In genomic region chr15:88623061-88623460, GRCh38 we compare ENCODE assay signal across 8 cellular contexts. TPM values are rescaled to one million over a fixed set of nuclear protein-coding genes. Genes with fewer than 3 reads are reported as not detected.
DNase-seq lines count a peak whose midpoint lies in the region; ATAC-seq and TF ChIP-seq lines count a peak whose summit lies in the region.

No MANE protein-coding gene starts in this region.

- H3K27me3 ChIP-seq in CD4-positive, CD25-positive, alpha-beta regulatory T cell (ENCODE audit: control insufficient read depth, insufficient read depth, low read length) = no peaks in the 10 kb centered on the region
- H3K27me3 ChIP-seq in KMS-11 (ENCODE audit: insufficient read depth, low read depth) = no peaks in the 10 kb centered on the region

- peaks cover 3% of the 10 kb centered on the region for H3K27me3 Mint-ChIP-seq in CD4-positive, CD25-positive, alpha-beta regulatory T cell
- no peaks in the 10 kb centered on the region for H3K27me3 Mint-ChIP-seq in activated T-helper 1 cell treated with anti-CD3 and anti-CD28 coated beads, Interleukin-12 subunit alpha, Interleukin-12 subunit beta, Interleukin-2, Interleukin-4 antibody, amounts not matched to agents 30 ng/mL and 10 ng/mL and 1 ng/mL, durations not matched to agents 14 hours and 24 hours and 36 hours (ENCODE audit: insufficient read depth)

- peak overlapping the region; percentile 90 for H3K27ac ChIP-seq in CD4-positive, CD25-positive, alpha-beta regulatory T cell (ENCODE audit: insufficient read depth, low read length, poor library complexity, severe bottlenecking)
- H3K27ac ChIP-seq in KMS-11 = peak overlapping the region; percentile 87

- peaks cover 7% of the 10 kb centered on the region for H3K36me3 Mint-ChIP-seq in CD4-positive, CD25-positive, alpha-beta regulatory T cell
- peaks cover 52% of the 10 kb centered on the region for H3K36me3 Mint-ChIP-seq in activated T-helper 1 cell treated with anti-CD3 and anti-CD28 coated beads, Interleukin-12 subunit alpha, Interleukin-12 subunit beta, Interleukin-2, Interleukin-4 antibody, amounts not matched to agents 30 ng/mL and 10 ng/mL and 1 ng/mL, durations not matched to agents 14 hours and 24 hours and 36 hours (ENCODE audit: low read depth)

- peaks cover 6% of the 10 kb centered on the region for H3K36me3 ChIP-seq in CD4-positive, CD25-positive, alpha-beta regulatory T cell (ENCODE audit: control insufficient read depth, insufficient read depth, low read length)
- H3K36me3 ChIP-seq in KMS-11 (ENCODE audit: insufficient read depth) = peaks cover 9% of the 10 kb centered on the region; the same call in 1 of the 2 replicates

- peak overlapping the region; percentile 89 to 99 (median 95) for H3K27ac Mint-ChIP-seq in CD4-positive, CD25-positive, alpha-beta regulatory T cell
- H3K27ac Mint-ChIP-seq in activated T-helper 1 cell treated with anti-CD3 and anti-CD28 coated beads, Interleukin-12 subunit alpha, Interleukin-12 subunit beta, Interleukin-2, Interleukin-4 antibody, amounts not matched to agents 30 ng/mL and 10 ng/mL and 1 ng/mL, durations not matched to agents 14 hours and 24 hours and 36 hours = peak overlapping the region; percentile 94

- peak overlapping the region; percentile 75 for H3K4me2 ChIP-seq in KMS-11

- no peaks in the 10 kb centered on the region for H3K9me3 ChIP-seq in CD4-positive, CD25-positive, alpha-beta regulatory T cell (ENCODE audit: control insufficient read depth in 2 of 2, low read length in 2 of 2)
- no peaks in the 10 kb centered on the region for H3K9me3 ChIP-seq in iPS-18c (ENCODE audit: control insufficient read depth, insufficient read depth, low read length)

- H3K4me1 Mint-ChIP-seq in CD4-positive, CD25-positive, alpha-beta regulatory T cell = peaks cover 18 to 69% (median 48%) of the 10 kb centered on the region in 4 donors
- peaks cover 63% of the 10 kb centered on the region for H3K4me1 Mint-ChIP-seq in activated T-helper 1 cell treated with anti-CD3 and anti-CD28 coated beads, Interleukin-12 subunit alpha, Interleukin-12 subunit beta, Interleukin-2, Interleukin-4 antibody, amounts not matched to agents 30 ng/mL and 10 ng/mL and 1 ng/mL, durations not matched to agents 14 hours and 24 hours and 36 hours (ENCODE audit: low read depth)

- no peak overlapping the region for H2AFZ ChIP-seq in KMS-11 (ENCODE audit: low read depth)

- H3K79me2 ChIP-seq in KMS-11 (ENCODE audit: insufficient read depth, low read depth) = peaks cover 68% of the 10 kb centered on the region

- peak overlapping the region; percentile 99; the same call in 1 of the 2 replicates for H3K9ac ChIP-seq in KMS-11

- peak overlapping the region; percentile 93 for H3K4me3 ChIP-seq in CD4-positive, CD25-positive, alpha-beta regulatory T cell (ENCODE audit: low read depth, low read length)
- no peak overlapping the region for H3K4me3 ChIP-seq in KMS-11 (IDR thresholded peaks at IDR 0.05; ENCODE audit: insufficient read depth, low read depth, low read length)
- peak overlapping the region; percentile 97 for H3K4me3 ChIP-seq in iPS-18c (ENCODE audit: insufficient read depth, low read depth, low read length)

- peak overlapping the region; percentile 90 to 96 (median 91) for H3K4me3 Mint-ChIP-seq in CD4-positive, CD25-positive, alpha-beta regulatory T cell
- H3K4me3 Mint-ChIP-seq in activated T-helper 1 cell treated with anti-CD3 and anti-CD28 coated beads, Interleukin-12 subunit alpha, Interleukin-12 subunit beta, Interleukin-2, Interleukin-4 antibody, amounts not matched to agents 30 ng/mL and 10 ng/mL and 1 ng/mL, durations not matched to agents 14 hours and 24 hours and 36 hours = peak overlapping the region; percentile 97

- peaks cover 41% of the 10 kb centered on the region for H4K20me1 ChIP-seq in KMS-11 (ENCODE audit: insufficient read depth)

- peaks cover 0 to 1% (median 0%) of the 10 kb centered on the region in 7 donors for H3K9me3 Mint-ChIP-seq in CD4-positive, CD25-positive, alpha-beta regulatory T cell
- no peaks in the 10 kb centered on the region for H3K9me3 Mint-ChIP-seq in activated T-helper 1 cell treated with anti-CD3 and anti-CD28 coated beads, Interleukin-12 subunit alpha, Interleukin-12 subunit beta, Interleukin-2, Interleukin-4 antibody, amounts not matched to agents 30 ng/mL and 10 ng/mL and 1 ng/mL, durations not matched to agents 14 hours and 24 hours and 36 hours

- DNase-seq in CD4-positive, CD25-positive, alpha-beta regulatory T cell = no peak
- no peak for DNase-seq in activated T-helper 1 cell treated with anti-CD3 and anti-CD28 coated beads, Interleukin-12 subunit alpha, Interleukin-12 subunit beta, Interleukin-2, Interleukin-4 antibody, amounts not matched to agents 30 ng/mL and 10 ng/mL and 1 ng/mL, durations not matched to agents 14 hours and 24 hours and 36 hours (ENCODE audit: low spot score)
- DNase-seq in stimulated activated CD8-positive, alpha-beta memory T cell treated with anti-CD3 and anti-CD28 coated beads, Interleukin-4, amount 100 ng/mL, for 48 hours = peak; percentile 75
- DNase-seq in NCI-H128 (lab: John Stamatoyannopoulos, UW; ENCODE audit: unreplicated experiment) = no peak
- no peak for DNase-seq in DMS79 (lab: John Stamatoyannopoulos, UW)

- TF ChIP-seq CTCF in KMS-11 (conservative IDR thresholded peaks at IDR 0.05; ENCODE audit: low read depth, low read length) = no peak

- no peak for ATAC-seq in CD4-positive, CD25-positive, alpha-beta regulatory T cell (ENCODE audit: low read depth in 2 of 2)
- ATAC-seq in HG03460 (IDR thresholded peaks at IDR 0.05; ENCODE audit: unreplicated experiment) = no peak

- peaks cover 73% of the 10 kb centered on the region for H3K4me1 ChIP-seq in CD4-positive, CD25-positive, alpha-beta regulatory T cell (ENCODE audit: control insufficient read depth, insufficient read depth, low read length, poor library complexity, severe bottlenecking)
- peaks cover 53% of the 10 kb centered on the region for H3K4me1 ChIP-seq in KMS-11 (ENCODE audit: low read depth, poor library complexity, severe bottlenecking)

- intact Hi-C loops in activated T-helper 1 cell treated with anti-CD3 and anti-CD28 coated beads, Interleukin-12 subunit alpha, Interleukin-12 subunit beta, Interleukin-2, Interleukin-4 antibody, amounts not matched to agents 30 ng/mL and 10 ng/mL and 1 ng/mL, durations not matched to agents 14 hours and 24 hours and 36 hours (cut with micrococcal nuclease) = loop anchor here (1.0 to 5.0 kb wide), 6 partner anchors 77 to 1379 kb away; partner anchors contain the start of genes ABHD2, DET1 and ZNF710

RNA-seq across cellular contexts. Expression of gene AEN, which starts 1.9 kb away (rescaled TPM):
- total RNA-seq in CD4-positive, CD25-positive, alpha-beta regulatory T cell = 52.4 TPM
- polyA plus RNA-seq in CD4-positive, CD25-positive, alpha-beta regulatory T cell = 10 to 100 TPM; 28.7 to 37.7 (median 35.4) TPM
- 74.2 and 76.4 TPM in 2 replicates for total RNA-seq in activated T-helper 1 cell treated with anti-CD3 and anti-CD28 coated beads, Interleukin-12 subunit alpha, Interleukin-12 subunit beta, Interleukin-2, Interleukin-4 antibody, amounts not matched to agents 30 ng/mL and 10 ng/mL and 1 ng/mL, durations not matched to agents 14 hours and 24 hours and 36 hours

RNA-seq across cellular contexts. Expression of gene ISG20, which starts 15.8 kb away (rescaled TPM):
- 257 TPM for total RNA-seq in CD4-positive, CD25-positive, alpha-beta regulatory T cell
- 100 to 1,000 TPM; 724 to 832 (median 792) TPM for polyA plus RNA-seq in CD4-positive, CD25-positive, alpha-beta regulatory T cell
- 31.2 and 34.9 TPM in 2 replicates for total RNA-seq in activated T-helper 1 cell treated with anti-CD3 and anti-CD28 coated beads, Interleukin-12 subunit alpha, Interleukin-12 subunit beta, Interleukin-2, Interleukin-4 antibody, amounts not matched to agents 30 ng/mL and 10 ng/mL and 1 ng/mL, durations not matched to agents 14 hours and 24 hours and 36 hours
